ENCODE assay signal across 9 cellular contexts in the genomic region with DNA sequence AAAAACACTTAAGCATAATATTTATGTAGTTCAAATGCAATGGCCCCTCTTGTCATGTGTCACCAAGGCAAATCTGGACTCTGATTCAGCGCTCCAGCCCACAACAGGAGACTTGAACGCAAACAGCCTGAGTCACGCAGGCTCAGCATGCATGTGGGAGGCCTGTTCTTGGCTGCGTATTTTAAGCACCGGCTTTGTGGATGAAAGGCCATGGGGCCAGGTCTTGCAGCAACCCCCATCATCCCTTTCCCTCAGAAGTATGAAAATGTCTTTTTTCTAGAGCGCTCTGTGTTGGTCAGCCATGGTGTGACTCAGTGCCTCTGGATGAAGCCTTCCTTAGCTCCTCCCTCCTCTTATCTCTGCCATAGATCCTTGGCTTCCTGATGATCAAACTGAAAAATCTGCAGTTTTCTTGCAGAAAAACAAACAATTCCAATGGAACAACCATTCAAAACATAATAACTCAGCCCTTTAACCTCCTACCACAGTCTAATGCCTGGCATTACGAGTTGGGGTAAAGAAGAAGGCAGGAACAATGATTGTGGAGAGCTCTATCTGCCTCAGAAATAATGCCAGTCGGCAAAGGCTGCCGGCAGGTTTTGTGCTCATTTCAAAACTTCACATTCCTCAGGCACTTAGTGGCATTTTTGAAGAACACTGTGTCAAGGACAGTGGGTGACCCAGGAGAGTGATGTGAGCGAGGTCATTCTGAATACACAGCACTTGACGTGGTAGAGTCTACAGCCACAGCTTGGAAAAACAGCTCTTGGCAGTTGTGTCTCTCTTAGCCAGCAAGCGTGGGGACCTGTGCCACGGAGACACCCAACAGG.
DNase-seq lines count a peak whose midpoint lies in the region; ATAC-seq and TF ChIP-seq lines count a peak whose summit lies in the region.
"Had no signal": no experiment of that assay in that cellular context is flagged by ENCODE, and none has a peak within 500 bp of the region (broad histone marks: within the 10 kb centered on the region; RNA-seq: fewer than 3 reads in every experiment).

No MANE protein-coding gene starts in this region.

- no peaks in the 10 kb centered on the region for H3K36me3 ChIP-seq in A673 (ENCODE audit: insufficient read depth, low read length, poor library complexity, severe bottlenecking)

- ATAC-seq in left ventricle myocardium superior: no peak
- no peak for ATAC-seq in HG02623 (IDR thresholded peaks at IDR 0.05; ENCODE audit: unreplicated experiment)

- CTCF ChIA-PET in A673 (lab: Charles Lee): no interaction called here

- intact Hi-C loops in left ventricle myocardium superior (cut with micrococcal nuclease): no loop called here
- intact Hi-C loops in A673 (cut with micrococcal nuclease; ENCODE audit: unreplicated experiment): no loop called here

- BruUV-seq in A673 (replicated peaks; lab: Mats Ljungman, UMichigan): no TSS peak

- no peak overlapping the region for H3K4me3 ChIP-seq in A673 (ENCODE audit: low read depth, low read length, poor library complexity, severe bottlenecking)

- POLR2A ChIA-PET in A673 (lab: Charles Lee; ENCODE audit: low non-redundant PET): no interaction called here

- no peaks in the 10 kb centered on the region for H3K9me3 ChIP-seq in A673 (ENCODE audit: low read depth, low read length, poor library complexity, severe bottlenecking)

- no peaks in the 10 kb centered on the region for H3K4me1 ChIP-seq in A673 (ENCODE audit: insufficient read depth, low read length, poor library complexity, severe bottlenecking)

- H3K27ac ChIP-seq in A673 (ENCODE audit: low read depth, low read length, poor library complexity, severe bottlenecking): no peak overlapping the region

- DNase-seq in activated T-cell treated with anti-CD3 and anti-CD28 coated beads for 24 hours (ENCODE audit: low read depth): peak; percentile 28
- no peak for DNase-seq in activated T-cell treated with anti-CD3 and anti-CD28 coated beads for 4 hours
- peak; percentile 25 for DNase-seq in activated CD8-positive, alpha-beta memory T cell treated with anti-CD3 and anti-CD28 coated beads, Interleukin-2, amount 50 U/mL, for 4 hours
- DNase-seq in left ventricle myocardium superior: peak; percentile 31
- peak; percentile 66 for DNase-seq in stimulated activated CD4-positive, alpha-beta T cell treated with anti-CD3 and anti-CD28 coated beads, Interleukin-1b, Interleukin-23, amount 100 ng/mL, for 48 hours
- DNase-seq in AML-193 (lab: John Stamatoyannopoulos, UW): no peak
- no peak for DNase-seq in A673 (ENCODE audit: low spot score)
- DNase-seq: DND-41 had no signal

- H3K27me3 ChIP-seq in A673 (replicated peaks; ENCODE audit: insufficient read depth, low read depth, low read length, poor library complexity): peaks cover 13% of the 10 kb centered on the region

- TF ChIP-seq CTCF in A673 (conservative IDR thresholded peaks at IDR 0.05; ENCODE audit: low read depth, low read length): no peak

Comparison
In these comparisons a context has a peak if more than half of its experiments do, and no peak if none do; other contexts are left out.
1. DNase-seq: peak in activated T-cell treated with anti-CD3 and anti-CD28 coated beads for 24 hours (single experiment), activated CD8-positive, alpha-beta memory T cell treated with anti-CD3 and anti-CD28 coated beads, Interleukin-2, amount 50 U/mL, for 4 hours (single experiment), left ventricle myocardium superior (single experiment) and stimulated activated CD4-positive, alpha-beta T cell treated with anti-CD3 and anti-CD28 coated beads, Interleukin-1b, Interleukin-23, amount 100 ng/mL, for 48 hours (single experiment); none in activated T-cell treated with anti-CD3 and anti-CD28 coated beads for 4 hours (single experiment), AML-193 (0 of 2) and A673 (single experiment).